Comparison of ENCODE assay signal across 9 cellular contexts in the genomic region with DNA sequence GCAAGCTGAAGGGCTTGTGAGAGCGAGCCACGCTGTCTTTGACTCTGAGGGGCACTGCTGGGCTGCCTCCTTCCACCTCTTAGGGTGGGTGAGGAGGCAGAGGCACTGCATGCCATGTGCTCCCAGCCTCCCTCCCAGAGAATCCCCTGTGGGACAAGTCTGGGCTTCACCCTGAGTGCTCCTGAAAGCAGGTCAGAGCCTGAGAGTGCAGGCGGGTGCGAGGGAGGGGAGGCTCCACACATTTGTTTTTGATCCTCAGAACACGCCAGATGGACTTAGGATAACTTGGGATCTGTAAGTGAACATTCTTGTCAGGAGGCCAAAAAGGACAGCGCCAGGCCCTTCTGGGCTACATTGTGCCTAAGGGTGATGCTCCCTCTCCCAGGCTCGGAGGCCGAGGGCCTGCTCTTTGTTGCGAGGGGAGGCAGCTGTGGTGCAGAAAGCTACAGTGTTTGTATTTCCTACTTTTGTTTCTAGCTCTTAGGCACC.
DNase-seq lines count a peak whose midpoint lies in the region; ATAC-seq and TF ChIP-seq lines count a peak whose summit lies in the region.
"Had no signal": no experiment of that assay in that cellular context is flagged by ENCODE, and none has a peak within 500 bp of the region (broad histone marks: within the 10 kb centered on the region; RNA-seq: fewer than 3 reads in every experiment).

No MANE protein-coding gene starts in this region.

- peaks cover 12% of the 10 kb centered on the region for H3K27me3 Mint-ChIP-seq in activated CD4-positive, alpha-beta T cell treated with anti-CD3 and anti-CD28 coated beads, Interleukin-2, amount 10 ng/mL, durations not matched to agents 7 days and 5 days
- peaks cover 16% of the 10 kb centered on the region for H3K27me3 Mint-ChIP-seq in T-helper 2 cell treated with Interferon-gamma antibody and Interleukin-4, amounts not matched to agents 5 μg/mL and 100 μg/mL, for 36 hours (ENCODE audit: low read depth)

- no peak for TF ChIP-seq CTCF in lung (IDR thresholded peaks at IDR 0.05; ENCODE audit: control extremely low read depth, extremely low read depth)
- TF ChIP-seq CTCF in transverse colon (IDR thresholded peaks at IDR 0.05) = no peak

- no peak for TF ChIP-seq EP300 in transverse colon (IDR thresholded peaks at IDR 0.05; ENCODE audit: low read depth)

- DNase-seq in NCI-H1105 (lab: John Stamatoyannopoulos, UW) = peak; percentile 86
- DNase-seq in cerebellum (ENCODE audit: low spot score) = peak; percentile 21
- DNase-seq in lung (ENCODE audit: low spot score) = no peak
- peak; percentile 25 for DNase-seq in transverse colon
- DNase-seq in NCI-H146 (lab: John Stamatoyannopoulos, UW) = no peak
- DNase-seq in activated CD4-positive, alpha-beta T cell treated with anti-CD3 and anti-CD28 coated beads, Interleukin-2, amount 10 ng/mL, durations not matched to agents 7 days and 5 days = no peak
- DNase-seq in T-helper 2 cell treated with Interferon-gamma antibody and Interleukin-4, amounts not matched to agents 5 μg/mL and 100 μg/mL, for 36 hours (ENCODE audit: low spot score) = no peak
- DNase-seq in NCI-H1417 treated with DMSO at 0.1 percent for 48 hours (lab: John Stamatoyannopoulos, UW) = no peak
- DNase-seq: effector memory CD8-positive, alpha-beta T cell had no signal

- peak overlapping the region; percentile 70 to 71 for H3K27ac ChIP-seq in lung (ENCODE audit: low read depth in 1 of 2, low read length in 1 of 2)
- peak overlapping the region; percentile 71 to 82 (median 75) for H3K27ac ChIP-seq in transverse colon

- H3K27me3 ChIP-seq in lung (ENCODE audit: control insufficient read depth, insufficient read depth) = no peaks in the 10 kb centered on the region
- H3K27me3 ChIP-seq in transverse colon = no peaks in the 10 kb centered on the region

- in situ Hi-C loops in transverse colon (cut with MboI; ENCODE audit: low pct_ligation_motif_present in 1 of 4, low pct_unique_long_range_greater_than_20kb in 1 of 4, low sequenced_read_pairs in 3 of 4) = no loop called here

- no peak overlapping the region for H3K4me3 Mint-ChIP-seq in activated CD4-positive, alpha-beta T cell treated with anti-CD3 and anti-CD28 coated beads, Interleukin-2, amount 10 ng/mL, durations not matched to agents 7 days and 5 days
- H3K4me3 Mint-ChIP-seq in T-helper 2 cell treated with Interferon-gamma antibody and Interleukin-4, amounts not matched to agents 5 μg/mL and 100 μg/mL, for 36 hours = no peak overlapping the region
- H3K4me3 Mint-ChIP-seq: effector memory CD8-positive, alpha-beta T cell had no signal

- intact Hi-C loops in transverse colon (cut with DNase I; ENCODE audit: low total_unique reads) = no loop called here

- no peaks in the 10 kb centered on the region for H3K36me3 Mint-ChIP-seq in activated CD4-positive, alpha-beta T cell treated with anti-CD3 and anti-CD28 coated beads, Interleukin-2, amount 10 ng/mL, durations not matched to agents 7 days and 5 days (ENCODE audit: low read depth)
- H3K36me3 Mint-ChIP-seq in T-helper 2 cell treated with Interferon-gamma antibody and Interleukin-4, amounts not matched to agents 5 μg/mL and 100 μg/mL, for 36 hours (ENCODE audit: low read depth) = no peaks in the 10 kb centered on the region

- TF ChIP-seq POLR2A in transverse colon (IDR thresholded peaks at IDR 0.05) = no peak

- no peaks in the 10 kb centered on the region for H3K9me3 Mint-ChIP-seq in activated CD4-positive, alpha-beta T cell treated with anti-CD3 and anti-CD28 coated beads, Interleukin-2, amount 10 ng/mL, durations not matched to agents 7 days and 5 days
- H3K9me3 Mint-ChIP-seq in T-helper 2 cell treated with Interferon-gamma antibody and Interleukin-4, amounts not matched to agents 5 μg/mL and 100 μg/mL, for 36 hours = no peaks in the 10 kb centered on the region
- H3K9me3 Mint-ChIP-seq: effector memory CD8-positive, alpha-beta T cell had no signal

- H3K4me1 ChIP-seq in lung (ENCODE audit: control insufficient read depth in 2 of 2, insufficient read depth in 2 of 2, low read length in 2 of 2) = peaks cover 8 to 9% of the 10 kb centered on the region in 2 donors
- H3K4me1 ChIP-seq in transverse colon = peaks cover 14 to 21% (median 16%) of the 10 kb centered on the region in 4 donors

- POLR2A ChIA-PET in activated CD4-positive, alpha-beta T cell treated with anti-CD3 and anti-CD28 coated beads, Interleukin-2, amount 10 ng/mL, durations not matched to agents 7 days and 5 days (lab: Charles Lee) = no interaction called here

- no peak overlapping the region for H3K4me3 ChIP-seq in lung
- no peak overlapping the region for H3K4me3 ChIP-seq in transverse colon

- H3K9me3 ChIP-seq in lung (ENCODE audit: control insufficient read depth in 2 of 2, insufficient read depth in 1 of 2, low read length in 1 of 2) (no peaks in the 10 kb centered on the region), transverse colon (no peaks in the 10 kb centered on the region)

- H3K36me3 ChIP-seq in lung (ENCODE audit: control insufficient read depth in 2 of 2, insufficient read depth in 2 of 2, low read length in 2 of 2) (no peaks in the 10 kb centered on the region), transverse colon (no peaks in the 10 kb centered on the region)

- H3K27ac Mint-ChIP-seq in activated CD4-positive, alpha-beta T cell treated with anti-CD3 and anti-CD28 coated beads, Interleukin-2, amount 10 ng/mL, durations not matched to agents 7 days and 5 days = no peak overlapping the region
- H3K27ac Mint-ChIP-seq in T-helper 2 cell treated with Interferon-gamma antibody and Interleukin-4, amounts not matched to agents 5 μg/mL and 100 μg/mL, for 36 hours = no peak overlapping the region
- H3K27ac Mint-ChIP-seq: effector memory CD8-positive, alpha-beta T cell had no signal

- H3K4me1 Mint-ChIP-seq in activated CD4-positive, alpha-beta T cell treated with anti-CD3 and anti-CD28 coated beads, Interleukin-2, amount 10 ng/mL, durations not matched to agents 7 days and 5 days = no peaks in the 10 kb centered on the region
- no peaks in the 10 kb centered on the region for H3K4me1 Mint-ChIP-seq in T-helper 2 cell treated with Interferon-gamma antibody and Interleukin-4, amounts not matched to agents 5 μg/mL and 100 μg/mL, for 36 hours (ENCODE audit: low read depth)

- CTCF ChIA-PET in activated CD4-positive, alpha-beta T cell treated with anti-CD3 and anti-CD28 coated beads, Interleukin-2, amount 10 ng/mL, durations not matched to agents 7 days and 5 days (lab: Charles Lee) = no interaction called here

- 54 to 70% methylated on average over 9 of the region's 9 CpGs for WGBS in lung, 2 donors
- WGBS in transverse colon (ENCODE audit: low coverage in 1 of 2), 2 donors = 54 to 60% methylated on average over 5 to 9 of the region's 9 CpGs

- no peak for ATAC-seq in lung (ENCODE audit: insufficient read depth, low FRiP score)
- ATAC-seq: effector memory CD8-positive, alpha-beta T cell had no signal

Comparison
In these comparisons a context has a peak if more than half of its experiments do, and no peak if none do; other contexts are left out.
1. DNase-seq: peak in NCI-H1105 (single experiment), cerebellum (single experiment) and transverse colon (single experiment); none in lung (single experiment), NCI-H146 (single experiment), activated CD4-positive, alpha-beta T cell treated with anti-CD3 and anti-CD28 coated beads, Interleukin-2, amount 10 ng/mL, durations not matched to agents 7 days and 5 days (single experiment), T-helper 2 cell treated with Interferon-gamma antibody and Interleukin-4, amounts not matched to agents 5 μg/mL and 100 μg/mL, for 36 hours (single experiment) and NCI-H1417 treated with DMSO at 0.1 percent for 48 hours (single experiment).